ENCODE assay signal across 8 cellular contexts in genomic region chr2:200483729-200484198, GRCh38. TPM values are rescaled to one million over a fixed set of nuclear protein-coding genes. Genes with fewer than 3 reads are reported as not detected.
A peak's percentile ranks its signal among the peaks of the same experiment; 100 is the strongest.
DNase-seq lines count a peak whose midpoint lies in the region; ATAC-seq and TF ChIP-seq lines count a peak whose summit lies in the region.

No MANE protein-coding gene starts in this region.

- intact Hi-C loops in CD14-positive monocyte (cut with micrococcal nuclease), result loop anchor here in 1 of 2 donors (5.0 kb wide), 1 partner anchor 501 kb away; no protein-coding TSS in a partner anchor

- in situ Hi-C loops in brain microvascular endothelial cell (cut with HindIII; ENCODE audit: low pct_ligation_motif_present, low sequenced_read_pairs), result no loop called here

- no peak overlapping the region for H2AFZ ChIP-seq in osteoblast (ENCODE audit: low read length)

- H3K4me3 ChIP-seq in brain microvascular endothelial cell (ENCODE audit: low read depth, low read length), result no peak overlapping the region
- no peak overlapping the region for H3K4me3 ChIP-seq in osteoblast (ENCODE audit: insufficient read depth, low read length)

- no peak overlapping the region for H3K4me2 ChIP-seq in osteoblast (ENCODE audit: insufficient read depth, low read length)

- H3K4me1 ChIP-seq in osteoblast (ENCODE audit: insufficient read depth, low read length), result peaks cover 41% of the 10 kb centered on the region

- no peaks in the 10 kb centered on the region for H3K4me1 Mint-ChIP-seq in CD14-positive monocyte

- no peak overlapping the region for H3K27ac Mint-ChIP-seq in CD14-positive monocyte

- H3K79me2 ChIP-seq in osteoblast (ENCODE audit: insufficient read depth, low read length), result no peaks in the 10 kb centered on the region

- no peak overlapping the region for H3K4me3 Mint-ChIP-seq in CD14-positive monocyte

- H3K27me3 Mint-ChIP-seq in CD14-positive monocyte (ENCODE audit: low read depth in 3 of 3), result peaks cover 0 to 5% (median 0%) of the 10 kb centered on the region in 3 donors

- DNase-seq in CD14-positive monocyte (ENCODE audit: low spot score), result no peak
- DNase-seq in NCI-H345 (lab: John Stamatoyannopoulos, UW), result peak; percentile 75
- DNase-seq in brain microvascular endothelial cell, result no peak
- DNase-seq in osteoblast (ENCODE audit: insufficient read length, low spot score, missing footprints), result no peak
- DNase-seq in pons (ENCODE audit: low spot score), result no peak

- peaks cover 0 to 8% of the 10 kb centered on the region in 2 donors for H3K36me3 Mint-ChIP-seq in CD14-positive monocyte

- H4K20me1 ChIP-seq in osteoblast (ENCODE audit: insufficient read depth, low read length), result no peaks in the 10 kb centered on the region

- TF ChIP-seq CTCF in CD14-positive monocyte (IDR thresholded peaks at IDR 0.05) (peak; percentile 17), brain microvascular endothelial cell (IDR thresholded peaks at IDR 0.05; ENCODE audit: low read depth, low read length, missing control alignments) (peak; percentile 68), osteoblast (IDR thresholded peaks at IDR 0.05; ENCODE audit: extremely low read depth, low read depth, low read length) (peak; percentile 45)

- H3K36me3 ChIP-seq in brain microvascular endothelial cell (replicated peaks), result peaks cover 5% of the 10 kb centered on the region
- no peaks in the 10 kb centered on the region for H3K36me3 ChIP-seq in osteoblast (ENCODE audit: insufficient read depth, low read length)

- no peaks in the 10 kb centered on the region for H3K9me3 ChIP-seq in osteoblast (ENCODE audit: low read depth, low read length)

- ATAC-seq in GM18511 (IDR thresholded peaks at IDR 0.05; ENCODE audit: unreplicated experiment), result peak; percentile 56
- ATAC-seq in HG03066 (IDR thresholded peaks at IDR 0.05; ENCODE audit: low read depth, unreplicated experiment), result peak; percentile 59
- no peak for ATAC-seq in HG02763 (IDR thresholded peaks at IDR 0.05; ENCODE audit: unreplicated experiment)

- no peaks in the 10 kb centered on the region for H3K9me3 Mint-ChIP-seq in CD14-positive monocyte

- no peaks in the 10 kb centered on the region for H3K27me3 ChIP-seq in brain microvascular endothelial cell (replicated peaks)
- H3K27me3 ChIP-seq in osteoblast (ENCODE audit: insufficient read depth, low read length), result no peaks in the 10 kb centered on the region

- H3K27ac ChIP-seq in brain microvascular endothelial cell (no peak overlapping the region), osteoblast (ENCODE audit: low read depth, low read length) (no peak overlapping the region)

RNA-seq across cellular contexts. Expression of gene KCTD18, which starts 26.1 kb away (rescaled TPM):
- 10 to 100 TPM in 1 of 2 donors, 1 to 10 TPM in 1; 9.7 to 14.6 TPM for polyA plus RNA-seq in CD14-positive monocyte
- 32.7 and 33.7 TPM in 2 replicates for total RNA-seq in osteoblast

RNA-seq across cellular contexts. Expression of gene SGO2, which starts 42.2 kb away (rescaled TPM):
- 1 to 10 TPM; 1.4 to 1.5 TPM for polyA plus RNA-seq in CD14-positive monocyte
- total RNA-seq in osteoblast, result 3.2 and 4.0 TPM in 2 replicates

Comparison
In these comparisons a context has a peak if more than half of its experiments do, and no peak if none do; other contexts are left out.
1. CTCF ChIP-seq: peak in every context shown above with its lines; median percentile 68 in brain microvascular endothelial cell; 45 in osteoblast; 17 in CD14-positive monocyte.